In the genomic region with DNA sequence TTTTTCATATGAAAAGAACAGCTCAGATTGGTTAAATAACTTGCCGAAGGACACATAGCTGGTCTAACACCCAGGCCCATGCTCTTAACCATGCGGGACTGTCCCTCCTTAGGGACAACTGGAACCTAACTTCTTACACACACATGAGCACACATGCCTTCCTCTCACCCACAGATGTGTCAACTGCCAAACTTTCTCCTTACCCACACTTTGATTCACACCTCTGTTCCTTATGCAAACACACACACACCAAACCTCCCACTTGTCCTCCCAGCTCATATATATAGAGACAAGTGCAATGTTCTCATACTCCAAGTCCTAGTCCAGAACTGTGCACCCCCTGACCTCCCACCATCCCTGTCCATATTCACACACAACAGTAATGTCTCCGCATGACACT, we compare ENCODE assay signal across 31 cellular contexts. TPM values are rescaled to one million over a fixed set of nuclear protein-coding genes. Genes with fewer than 3 reads are reported as not detected.
DNase-seq lines count a peak whose midpoint lies in the region; ATAC-seq and TF ChIP-seq lines count a peak whose summit lies in the region.
"Had no signal": no experiment of that assay in that cellular context is flagged by ENCODE, and none has a peak within 500 bp of the region (broad histone marks: within the 10 kb centered on the region; RNA-seq: fewer than 3 reads in every experiment).

No MANE protein-coding gene starts in this region.

- H3K79me2 ChIP-seq in neural progenitor cell (ENCODE audit: low read depth) (peaks cover 3% of the 10 kb centered on the region), SK-N-SH (ENCODE audit: insufficient read depth) (no peaks in the 10 kb centered on the region), mammary epithelial cell (ENCODE audit: insufficient read depth, low read length) (peaks cover 34% of the 10 kb centered on the region), smooth muscle cell (ENCODE audit: low read depth) (no peaks in the 10 kb centered on the region)

- TF ChIP-seq CTCF in neural progenitor cell (IDR thresholded peaks at IDR 0.05) (no peak), SK-N-SH (IDR thresholded peaks at IDR 0.05) (no peak), mammary epithelial cell (conservative IDR thresholded peaks at IDR 0.05 in 1 of 2, IDR thresholded peaks at IDR 0.05 in 1 of 2; ENCODE audit: extremely low read depth in 1 of 2, insufficient read depth in 1 of 2, low read depth in 1 of 2, low read length in 2 of 2) (no peak), smooth muscle cell (IDR thresholded peaks at IDR 0.05; ENCODE audit: borderline replicate concordance, insufficient read depth, poor library complexity, severe bottlenecking) (no peak)

- peaks cover 51% of the 10 kb centered on the region for H3F3A ChIP-seq in neural progenitor cell (ENCODE audit: low read depth)
- H3F3A ChIP-seq in SK-N-SH (replicated peaks; ENCODE audit: insufficient read depth), result peaks cover 12% of the 10 kb centered on the region
- no peaks in the 10 kb centered on the region for H3F3A ChIP-seq in smooth muscle cell (ENCODE audit: low read depth)

- H3K9ac ChIP-seq in neural progenitor cell, result no peak overlapping the region
- H3K9ac ChIP-seq in SK-N-SH, result no peak overlapping the region
- no peak overlapping the region for H3K9ac ChIP-seq in mammary epithelial cell (ENCODE audit: insufficient read depth, low read length)
- H3K9ac ChIP-seq in smooth muscle cell (ENCODE audit: low read depth), result no peak overlapping the region

- ATAC-seq in activated naive CD8-positive, alpha-beta T cell treated with anti-CD3 and anti-CD28 coated beads, Interleukin-2, amount 10 ng/mL, durations not matched to agents 7 days and 5 days (ENCODE audit: low read depth), result no peak
- peak; percentile 84 for ATAC-seq in activated T-helper 17 cell treated with anti-CD3 and anti-CD28 coated beads, Interleukin-2, amount 50 U/mL, for 72 hours (replicated peaks)
- no peak for ATAC-seq in GM18858 (IDR thresholded peaks at IDR 0.05; ENCODE audit: unreplicated experiment)
- ATAC-seq: effector memory CD8-positive, alpha-beta T cell; HCT116; left colon; right lobe of liver had no signal

- no peak for TF ChIP-seq RAD21 in SK-N-SH (IDR thresholded peaks at IDR 0.05; ENCODE audit: low read length)

- H3K4me1 Mint-ChIP-seq in activated naive CD8-positive, alpha-beta T cell treated with anti-CD3 and anti-CD28 coated beads, Interleukin-2, amount 10 ng/mL, durations not matched to agents 7 days and 5 days, result peaks cover 8% of the 10 kb centered on the region
- H3K4me1 Mint-ChIP-seq in activated naive CD8-positive, alpha-beta T cell treated with anti-CD3 and anti-CD28 coated beads for 36 hours, result peaks cover 10% of the 10 kb centered on the region
- H3K4me1 Mint-ChIP-seq in activated T-helper 17 cell treated with anti-CD3 and anti-CD28 coated beads, Interleukin-2, amount 50 U/mL, for 72 hours, result peaks cover 8% of the 10 kb centered on the region
- H3K4me1 Mint-ChIP-seq in neural progenitor cell, result peaks cover 42% of the 10 kb centered on the region

- H3K27me3 ChIP-seq in neural progenitor cell, result no peaks in the 10 kb centered on the region
- no peaks in the 10 kb centered on the region for H3K27me3 ChIP-seq in SK-N-SH (ENCODE audit: insufficient read depth)
- H3K27me3 ChIP-seq in mammary epithelial cell (ENCODE audit: insufficient read depth, low read length), result no peaks in the 10 kb centered on the region
- H3K27me3 ChIP-seq in smooth muscle cell (ENCODE audit: low read depth), result no peaks in the 10 kb centered on the region
- H3K27me3 ChIP-seq: neutrophil, right lobe of liver, transverse colon had no signal

- H3K27ac Mint-ChIP-seq in activated naive CD8-positive, alpha-beta T cell treated with anti-CD3 and anti-CD28 coated beads, Interleukin-2, amount 10 ng/mL, durations not matched to agents 7 days and 5 days, result peak overlapping the region; percentile 5
- no peak overlapping the region for H3K27ac Mint-ChIP-seq in activated naive CD8-positive, alpha-beta T cell treated with anti-CD3 and anti-CD28 coated beads for 36 hours
- peak overlapping the region; percentile 11 for H3K27ac Mint-ChIP-seq in activated T-helper 17 cell treated with anti-CD3 and anti-CD28 coated beads, Interleukin-2, amount 50 U/mL, for 72 hours
- H3K27ac Mint-ChIP-seq in neural progenitor cell, result no peak overlapping the region
- H3K27ac Mint-ChIP-seq: memory B cell had no signal

- H3K27ac ChIP-seq in neural progenitor cell, result peak overlapping the region; percentile 78
- no peak overlapping the region for H3K27ac ChIP-seq in SK-N-SH (ENCODE audit: low read depth in 2 of 2, low read length in 1 of 2)
- H3K27ac ChIP-seq in mammary epithelial cell (ENCODE audit: insufficient read depth, low read depth, low read length), result no peak overlapping the region
- no peak overlapping the region for H3K27ac ChIP-seq in smooth muscle cell (ENCODE audit: low read depth)
- H3K27ac ChIP-seq: neutrophil, prostate gland, right lobe of liver, transverse colon had no signal

- no peaks in the 10 kb centered on the region for H3K9me3 Mint-ChIP-seq in activated naive CD8-positive, alpha-beta T cell treated with anti-CD3 and anti-CD28 coated beads, Interleukin-2, amount 10 ng/mL, durations not matched to agents 7 days and 5 days
- H3K9me3 Mint-ChIP-seq in activated naive CD8-positive, alpha-beta T cell treated with anti-CD3 and anti-CD28 coated beads for 36 hours, result no peaks in the 10 kb centered on the region
- no peaks in the 10 kb centered on the region for H3K9me3 Mint-ChIP-seq in activated T-helper 17 cell treated with anti-CD3 and anti-CD28 coated beads, Interleukin-2, amount 50 U/mL, for 72 hours
- H3K9me3 Mint-ChIP-seq in neural progenitor cell, result no peaks in the 10 kb centered on the region
- H3K9me3 Mint-ChIP-seq: effector memory CD8-positive, alpha-beta T cell; memory B cell had no signal

- H3K4me2 ChIP-seq in neural progenitor cell, result peak overlapping the region; percentile 3
- H3K4me2 ChIP-seq in SK-N-SH, result no peak overlapping the region
- no peak overlapping the region for H3K4me2 ChIP-seq in mammary epithelial cell (ENCODE audit: insufficient read depth, low read depth, low read length)
- H3K4me2 ChIP-seq in smooth muscle cell, result no peak overlapping the region

- no peak for TF ChIP-seq EP300 in SK-N-SH (IDR thresholded peaks at IDR 0.05; ENCODE audit: borderline replicate concordance in 1 of 2, low read depth in 1 of 2, low read length in 1 of 2)

- H3K4me3 ChIP-seq in neural progenitor cell (no peak overlapping the region), SK-N-SH (ENCODE audit: low read depth in 2 of 2, low read length in 1 of 2) (no peak overlapping the region), mammary epithelial cell (replicated peaks in 1 of 3; ENCODE audit: insufficient read depth in 1 of 3, low read depth in 2 of 3, low read length in 3 of 3) (no peak overlapping the region), smooth muscle cell (no peak overlapping the region)
- H3K4me3 ChIP-seq: prostate gland, right lobe of liver, transverse colon had no signal

- CTCF ChIA-PET in SK-N-SH (lab: Yijun Ruan, JAX) (interaction anchor here (1.0 to 5.0 kb wide), 11 partner anchors 10 to 127 kb away, joined by 3 to 45 read pairs (median 6); no protein-coding TSS in a partner anchor), mammary epithelial cell (lab: Charles Lee; ENCODE audit: low non-redundant PET) (no interaction called here)

- no peak for DNase-seq in activated naive CD8-positive, alpha-beta T cell treated with anti-CD3 and anti-CD28 coated beads, Interleukin-2, amount 10 ng/mL, durations not matched to agents 7 days and 5 days
- DNase-seq in activated naive CD8-positive, alpha-beta T cell treated with anti-CD3 and anti-CD28 coated beads for 36 hours, result no peak
- DNase-seq in neural progenitor cell (ENCODE audit: low spot score), result no peak
- DNase-seq in SK-N-SH, result no peak
- no peak for DNase-seq in mammary epithelial cell
- no peak for DNase-seq in smooth muscle cell (lab: John Stamatoyannopoulos, UW; ENCODE audit: unreplicated experiment)
- DNase-seq: activated CD4-positive, alpha-beta T cell treated with anti-CD3 and anti-CD28 coated beads for 4 hours; activated effector memory CD4-positive, alpha-beta T cell treated with Interleukin-2 at 50 U/mL for 16 hours; central memory CD4-positive, alpha-beta T cell; cortex of kidney; DMS153; effector memory CD8-positive, alpha-beta T cell; erythroblast; Kasumi-1; left colon; NCI-H146; NCI-H2107; NCI-H446 treated with DMSO at 0.1 percent for 48 hours; NCI-H82; right lobe of liver; SHP77 treated with DMSO at 0.1 percent for 48 hours; stimulated activated CD8-positive, alpha-beta memory T cell treated with anti-CD3 and anti-CD28 coated beads, Interleukin-4, amount 100 ng/mL, for 48 hours; SW 1271; transverse colon had no signal

- no peak overlapping the region for H2AFZ ChIP-seq in neural progenitor cell (replicated peaks)
- no peak overlapping the region for H2AFZ ChIP-seq in SK-N-SH (ENCODE audit: low read depth)
- no peak overlapping the region for H2AFZ ChIP-seq in mammary epithelial cell (ENCODE audit: low read depth, low read length)
- no peak overlapping the region for H2AFZ ChIP-seq in smooth muscle cell (ENCODE audit: low read depth)

- dilution Hi-C loops in mammary epithelial cell (cut with HindIII; ENCODE audit: low sequenced_read_pairs), result no loop called here

- intact Hi-C loops in mammary epithelial cell (cut with micrococcal nuclease), result no loop called here

- no peaks in the 10 kb centered on the region for H3K27me3 Mint-ChIP-seq in activated naive CD8-positive, alpha-beta T cell treated with anti-CD3 and anti-CD28 coated beads, Interleukin-2, amount 10 ng/mL, durations not matched to agents 7 days and 5 days
- peaks cover 3% of the 10 kb centered on the region for H3K27me3 Mint-ChIP-seq in activated naive CD8-positive, alpha-beta T cell treated with anti-CD3 and anti-CD28 coated beads for 36 hours
- H3K27me3 Mint-ChIP-seq in activated T-helper 17 cell treated with anti-CD3 and anti-CD28 coated beads, Interleukin-2, amount 50 U/mL, for 72 hours, result no peaks in the 10 kb centered on the region
- H3K27me3 Mint-ChIP-seq in neural progenitor cell (ENCODE audit: insufficient read depth, low read depth), result peaks cover 8% of the 10 kb centered on the region
- H3K27me3 Mint-ChIP-seq: effector memory CD8-positive, alpha-beta T cell; memory B cell had no signal

- no TSS peak for BruUV-seq in mammary epithelial cell (replicated peaks; lab: Mats Ljungman, UMichigan)

- H4K20me1 ChIP-seq in neural progenitor cell (ENCODE audit: low read depth), result peaks cover 2% of the 10 kb centered on the region
- no peaks in the 10 kb centered on the region for H4K20me1 ChIP-seq in SK-N-SH (ENCODE audit: insufficient read depth)
- H4K20me1 ChIP-seq in mammary epithelial cell (ENCODE audit: insufficient read depth, low read length), result no peaks in the 10 kb centered on the region
- no peaks in the 10 kb centered on the region for H4K20me1 ChIP-seq in smooth muscle cell (ENCODE audit: low read depth)

- no peaks in the 10 kb centered on the region for H3K36me3 Mint-ChIP-seq in activated naive CD8-positive, alpha-beta T cell treated with anti-CD3 and anti-CD28 coated beads, Interleukin-2, amount 10 ng/mL, durations not matched to agents 7 days and 5 days
- no peaks in the 10 kb centered on the region for H3K36me3 Mint-ChIP-seq in activated naive CD8-positive, alpha-beta T cell treated with anti-CD3 and anti-CD28 coated beads for 36 hours
- H3K36me3 Mint-ChIP-seq in activated T-helper 17 cell treated with anti-CD3 and anti-CD28 coated beads, Interleukin-2, amount 50 U/mL, for 72 hours (ENCODE audit: low read depth), result no peaks in the 10 kb centered on the region
- no peaks in the 10 kb centered on the region for H3K36me3 Mint-ChIP-seq in neural progenitor cell
- H3K36me3 Mint-ChIP-seq: memory B cell had no signal

- in situ Hi-C loops in mammary epithelial cell (cut with MboI; ENCODE audit: low sequenced_read_pairs in 2 of 2), result no loop called here

- POLR2A ChIA-PET in activated naive CD8-positive, alpha-beta T cell treated with anti-CD3 and anti-CD28 coated beads, Interleukin-2, amount 10 ng/mL, durations not matched to agents 7 days and 5 days (lab: Charles Lee), result interaction anchor here (1.5 kb wide), 1 partner anchor 131 kb away, joined by 3 read pairs; a partner anchor contains a TSS
- POLR2A ChIA-PET in SK-N-SH (lab: Yijun Ruan, JAX), result interaction anchor here (2.0 kb wide), 1 partner anchor 44 kb away, joined by 6 read pairs; a partner anchor contains a TSS

- no peaks in the 10 kb centered on the region for H3K9me2 ChIP-seq in SK-N-SH

- no peaks in the 10 kb centered on the region for H3K9me3 ChIP-seq in neural progenitor cell (ENCODE audit: low read depth)
- H3K9me3 ChIP-seq in SK-N-SH, result no peaks in the 10 kb centered on the region
- no peaks in the 10 kb centered on the region for H3K9me3 ChIP-seq in mammary epithelial cell (replicated peaks; ENCODE audit: insufficient read depth, low read length)
- no peaks in the 10 kb centered on the region for H3K9me3 ChIP-seq in smooth muscle cell (replicated peaks; ENCODE audit: low read depth)
- H3K9me3 ChIP-seq: neutrophil, prostate gland, right lobe of liver, transverse colon had no signal

- H3K4me1 ChIP-seq in neural progenitor cell (peaks cover 31% of the 10 kb centered on the region), SK-N-SH (ENCODE audit: control insufficient read depth in 1 of 2, insufficient read depth in 2 of 2, low read depth in 1 of 2, low read length in 1 of 2) (peaks cover 7 to 8% of the 10 kb centered on the region in 2 experiments; a peak in 2 of 4 replicates), mammary epithelial cell (ENCODE audit: insufficient read depth, low read length) (peaks cover 13% of the 10 kb centered on the region), smooth muscle cell (ENCODE audit: low read depth) (peaks cover 18% of the 10 kb centered on the region)
- H3K4me1 ChIP-seq: prostate gland had no signal

- 94% methylated on average over 3 of the region's 3 CpGs for WGBS in SK-N-SH (ENCODE audit: low lambda C conversion rate)
- 78% methylated on average over 3 of the region's 3 CpGs for WGBS in mammary epithelial cell (ENCODE audit: low coverage, missing lambda C conversion rate)
- 93% methylated on average over 3 of the region's 3 CpGs for WGBS in smooth muscle cell (ENCODE audit: low lambda C conversion rate)

- H3K36me3 ChIP-seq in neural progenitor cell, result no peaks in the 10 kb centered on the region
- no peaks in the 10 kb centered on the region for H3K36me3 ChIP-seq in SK-N-SH (replicated peaks in 1 of 2; ENCODE audit: control insufficient read depth in 1 of 2, insufficient read depth in 2 of 2, low read length in 1 of 2)
- H3K36me3 ChIP-seq in mammary epithelial cell (ENCODE audit: insufficient read depth, low read length), result peaks cover 10% of the 10 kb centered on the region
- no peaks in the 10 kb centered on the region for H3K36me3 ChIP-seq in smooth muscle cell (ENCODE audit: low read depth)
- H3K36me3 ChIP-seq: neutrophil, prostate gland, right lobe of liver had no signal

- no peak overlapping the region for H3K4me3 Mint-ChIP-seq in activated naive CD8-positive, alpha-beta T cell treated with anti-CD3 and anti-CD28 coated beads, Interleukin-2, amount 10 ng/mL, durations not matched to agents 7 days and 5 days
- H3K4me3 Mint-ChIP-seq in activated naive CD8-positive, alpha-beta T cell treated with anti-CD3 and anti-CD28 coated beads for 36 hours, result no peak overlapping the region
- H3K4me3 Mint-ChIP-seq in activated T-helper 17 cell treated with anti-CD3 and anti-CD28 coated beads, Interleukin-2, amount 50 U/mL, for 72 hours, result no peak overlapping the region
- H3K4me3 Mint-ChIP-seq in neural progenitor cell, result no peak overlapping the region
- H3K4me3 Mint-ChIP-seq: effector memory CD8-positive, alpha-beta T cell; memory B cell had no signal

RNA-seq across cellular contexts. Expression of a gene that starts 4.3 kb away (rescaled TPM):
- under 1 TPM; 0.86 to 0.91 TPM for total RNA-seq in activated naive CD8-positive, alpha-beta T cell treated with anti-CD3 and anti-CD28 coated beads, Interleukin-2, amount 10 ng/mL, durations not matched to agents 7 days and 5 days
- total RNA-seq in activated naive CD8-positive, alpha-beta T cell treated with anti-CD3 and anti-CD28 coated beads for 36 hours, result under 1 TPM; 0.64 to 0.99 TPM
- total RNA-seq in activated T-helper 17 cell treated with anti-CD3 and anti-CD28 coated beads, Interleukin-2, amount 50 U/mL, for 72 hours, result 1 to 10 TPM in 1 of 2 donors, under 1 TPM in 1; 0.43 to 1.2 TPM
- total RNA-seq in neural progenitor cell (ENCODE audit: low replicate concordance), result 2.4 and 7.7 TPM in 2 replicates
- polyA plus RNA-seq in SK-N-SH (2012; rRNA removed), result not detected in 2 replicates
- 0.17 TPM in 1 of 2 replicates, not detected in the other for polyA plus RNA-seq in SK-N-SH (2012; cell fraction: cytosol; rRNA removed)
- 0.17 and 0.33 TPM in 2 replicates for polyA plus RNA-seq in SK-N-SH (2012; cell fraction: nucleus; rRNA removed)
- 10 to 100 TPM; 24.0 to 44.4 TPM for total RNA-seq in mammary epithelial cell
- polyA plus RNA-seq in mammary epithelial cell, result 131 TPM
- polyA minus RNA-seq in mammary epithelial cell, result 110 TPM
- total RNA-seq in smooth muscle cell, result 16.8 and 27.1 TPM in 2 replicates
- polyA plus RNA-seq in smooth muscle cell, result 8.9 and 53.5 TPM in 2 replicates
- polyA plus RNA-seq: BJ had no signal

RNA-seq across cellular contexts. Expression of a gene that starts 10.6 kb away (rescaled TPM):
- total RNA-seq in activated naive CD8-positive, alpha-beta T cell treated with anti-CD3 and anti-CD28 coated beads, Interleukin-2, amount 10 ng/mL, durations not matched to agents 7 days and 5 days, result 10 to 100 TPM; 50.9 to 52.6 TPM
- total RNA-seq in activated naive CD8-positive, alpha-beta T cell treated with anti-CD3 and anti-CD28 coated beads for 36 hours, result 10 to 100 TPM; 45.9 to 49.1 TPM
- total RNA-seq in activated T-helper 17 cell treated with anti-CD3 and anti-CD28 coated beads, Interleukin-2, amount 50 U/mL, for 72 hours, result 10 to 100 TPM; 39.9 to 55.6 TPM
- total RNA-seq in neural progenitor cell (ENCODE audit: low replicate concordance), result 29.4 and 50.6 TPM in 2 replicates
- polyA plus RNA-seq in SK-N-SH (2012; rRNA removed), result 184 and 230 TPM in 2 replicates
- 164 and 185 TPM in 2 replicates for polyA plus RNA-seq in SK-N-SH (2012; cell fraction: cytosol; rRNA removed)
- 55.1 and 103 TPM in 2 replicates for polyA plus RNA-seq in SK-N-SH (2012; cell fraction: nucleus; rRNA removed)
- 10 to 100 TPM; 43.7 to 71.3 TPM for total RNA-seq in mammary epithelial cell
- polyA plus RNA-seq in mammary epithelial cell, result 128 TPM
- 82.3 TPM for polyA minus RNA-seq in mammary epithelial cell
- total RNA-seq in smooth muscle cell, result 32.2 and 55.1 TPM in 2 replicates
- polyA plus RNA-seq in smooth muscle cell, result 146 and 156 TPM in 2 replicates

RNA-seq across cellular contexts. Expression of a gene that starts 11.6 kb away (rescaled TPM):
- 10 to 100 TPM; 31.9 to 37.9 TPM for total RNA-seq in activated naive CD8-positive, alpha-beta T cell treated with anti-CD3 and anti-CD28 coated beads, Interleukin-2, amount 10 ng/mL, durations not matched to agents 7 days and 5 days
- total RNA-seq in activated naive CD8-positive, alpha-beta T cell treated with anti-CD3 and anti-CD28 coated beads for 36 hours, result 10 to 100 TPM; 42.6 to 47.1 TPM
- 10 to 100 TPM; 31.9 to 36.7 TPM for total RNA-seq in activated T-helper 17 cell treated with anti-CD3 and anti-CD28 coated beads, Interleukin-2, amount 50 U/mL, for 72 hours
- total RNA-seq in neural progenitor cell (ENCODE audit: low replicate concordance) (43.7 and 64.9 TPM in 2 replicates), mammary epithelial cell (10 to 100 TPM; 20.3 to 39.9 TPM), smooth muscle cell (18.1 and 18.8 TPM in 2 replicates)
- polyA plus RNA-seq in SK-N-SH (2012; rRNA removed) (37.0 and 45.6 TPM in 2 replicates), mammary epithelial cell (34.3 TPM), smooth muscle cell (19.4 and 23.3 TPM in 2 replicates)
- 24.8 and 32.5 TPM in 2 replicates for polyA plus RNA-seq in SK-N-SH (2012; cell fraction: cytosol; rRNA removed)
- polyA plus RNA-seq in SK-N-SH (2012; cell fraction: nucleus; rRNA removed), result 62.8 and 69.2 TPM in 2 replicates
- polyA minus RNA-seq in mammary epithelial cell, result 57.3 TPM

RNA-seq across cellular contexts. Expression of a gene that starts 17.1 kb away (rescaled TPM):
- total RNA-seq in activated naive CD8-positive, alpha-beta T cell treated with anti-CD3 and anti-CD28 coated beads, Interleukin-2, amount 10 ng/mL, durations not matched to agents 7 days and 5 days, result under 1 TPM; 0.09 to 0.11 TPM
- under 1 TPM; 0.34 to 0.35 TPM for total RNA-seq in activated naive CD8-positive, alpha-beta T cell treated with anti-CD3 and anti-CD28 coated beads for 36 hours
- total RNA-seq in activated T-helper 17 cell treated with anti-CD3 and anti-CD28 coated beads, Interleukin-2, amount 50 U/mL, for 72 hours, result under 1 TPM; 0.15 to 0.21 TPM
- total RNA-seq in neural progenitor cell (ENCODE audit: low replicate concordance) (32.2 and 62.6 TPM in 2 replicates), mammary epithelial cell (1 to 10 TPM; 1.9 to 2.5 TPM), smooth muscle cell (13.5 and 13.8 TPM in 2 replicates)
- polyA plus RNA-seq in SK-N-SH (2012; rRNA removed) (15.1 and 16.2 TPM in 2 replicates), mammary epithelial cell (1.3 TPM), smooth muscle cell (10.5 and 11.0 TPM in 2 replicates)
- polyA plus RNA-seq in SK-N-SH (2012; cell fraction: cytosol; rRNA removed), result 8.7 and 14.2 TPM in 2 replicates
- 23.2 and 26.8 TPM in 2 replicates for polyA plus RNA-seq in SK-N-SH (2012; cell fraction: nucleus; rRNA removed)
- polyA minus RNA-seq in mammary epithelial cell, result 1.2 TPM

RNA-seq across cellular contexts. Expression of a gene that starts 44.5 kb away (rescaled TPM):
- total RNA-seq in activated naive CD8-positive, alpha-beta T cell treated with anti-CD3 and anti-CD28 coated beads, Interleukin-2, amount 10 ng/mL, durations not matched to agents 7 days and 5 days, result 100 to 1,000 TPM; 204 to 205 TPM
- 100 to 1,000 TPM; 155 TPM for total RNA-seq in activated naive CD8-positive, alpha-beta T cell treated with anti-CD3 and anti-CD28 coated beads for 36 hours
- total RNA-seq in activated T-helper 17 cell treated with anti-CD3 and anti-CD28 coated beads, Interleukin-2, amount 50 U/mL, for 72 hours, result 100 to 1,000 TPM; 194 to 208 TPM
- total RNA-seq in neural progenitor cell (ENCODE audit: low replicate concordance) (293 and 314 TPM in 2 replicates), mammary epithelial cell (100 to 1,000 TPM; 158 to 195 TPM), smooth muscle cell (452 and 457 TPM in 2 replicates)
- polyA plus RNA-seq in SK-N-SH (2012; rRNA removed) (1,136 and 1,763 TPM in 2 replicates), mammary epithelial cell (511 TPM), smooth muscle cell (408 and 447 TPM in 2 replicates)
- polyA plus RNA-seq in SK-N-SH (2012; cell fraction: cytosol; rRNA removed), result 1,047 and 1,419 TPM in 2 replicates
- 443 and 564 TPM in 2 replicates for polyA plus RNA-seq in SK-N-SH (2012; cell fraction: nucleus; rRNA removed)
- 194 TPM for polyA minus RNA-seq in mammary epithelial cell

Comparison
In these comparisons a context has a peak if more than half of its experiments do, and no peak if none do; other contexts are left out.
1. H3K27ac Mint-ChIP-seq: peak in activated naive CD8-positive, alpha-beta T cell treated with anti-CD3 and anti-CD28 coated beads, Interleukin-2, amount 10 ng/mL, durations not matched to agents 7 days and 5 days (single experiment) and activated T-helper 17 cell treated with anti-CD3 and anti-CD28 coated beads, Interleukin-2, amount 50 U/mL, for 72 hours (single experiment); none in activated naive CD8-positive, alpha-beta T cell treated with anti-CD3 and anti-CD28 coated beads for 36 hours (single experiment) and neural progenitor cell (single experiment).